Comparison of ENCODE assay signal across 15 cellular contexts in the genomic region with DNA sequence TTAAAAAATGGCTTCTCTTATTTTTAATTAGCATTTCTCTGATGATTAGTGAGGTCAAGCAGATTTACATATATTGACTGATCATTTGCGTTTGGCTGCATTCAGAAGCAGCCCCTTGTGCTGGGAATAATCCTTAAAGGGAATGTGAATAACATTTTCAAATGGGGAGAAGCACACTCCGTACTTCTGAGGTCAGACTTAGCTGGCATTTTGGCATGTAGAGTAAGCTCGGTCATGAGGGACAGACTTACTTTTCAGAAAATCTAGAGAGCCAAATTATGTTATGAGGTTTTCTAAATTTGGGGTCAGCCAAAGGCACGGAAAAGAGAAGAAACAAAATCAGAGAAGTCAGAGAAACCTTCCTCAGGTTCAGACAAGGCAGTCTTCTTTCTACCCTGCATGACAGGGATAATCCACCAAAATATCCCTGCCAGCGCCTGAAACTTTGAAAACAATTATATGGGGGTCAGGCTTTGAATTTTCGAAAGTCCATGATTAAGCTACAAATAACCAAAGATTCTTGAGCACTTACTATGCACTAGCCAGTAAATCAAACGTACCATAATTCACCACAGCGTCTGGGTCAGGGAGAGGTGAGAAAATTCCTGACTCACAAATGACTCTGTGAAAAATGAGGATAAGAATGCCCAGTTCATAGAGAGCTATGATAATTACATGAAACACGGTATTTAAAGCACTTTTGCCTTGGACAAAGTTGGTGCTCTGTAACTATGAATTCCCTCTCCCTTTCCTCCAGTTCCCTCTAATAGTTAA. TPM values are rescaled to one million over a fixed set of nuclear protein-coding genes. Genes with fewer than 3 reads are reported as not detected.
DNase-seq lines count a peak whose midpoint lies in the region; ATAC-seq and TF ChIP-seq lines count a peak whose summit lies in the region.
"Had no signal": no experiment of that assay in that cellular context is flagged by ENCODE, and none has a peak within 500 bp of the region (broad histone marks: within the 10 kb centered on the region; RNA-seq: fewer than 3 reads in every experiment).

No MANE protein-coding gene starts in this region.

- H4K12ac ChIP-seq in trophoblast cell (ENCODE audit: low read depth, low read length), result no peak overlapping the region

- H2BK5ac ChIP-seq in trophoblast cell (ENCODE audit: low read depth, low read length, poor library complexity), result no peak overlapping the region

- H3K79me1 ChIP-seq in trophoblast cell (ENCODE audit: low read length), result peaks cover 2% of the 10 kb centered on the region

- H3K9me3 ChIP-seq in PC-3 (ENCODE audit: low read length) (no peaks in the 10 kb centered on the region), trophoblast cell (ENCODE audit: insufficient read depth, low read depth, low read length) (no peaks in the 10 kb centered on the region)
- H3K9me3 ChIP-seq: body of pancreas, lower lobe of right lung had no signal

- H4K8ac ChIP-seq in trophoblast cell (ENCODE audit: low read depth, low read length), result no peak overlapping the region

- TF ChIP-seq CTCF in PC-3 (conservative IDR thresholded peaks at IDR 0.05; ENCODE audit: low read depth, low read length), result no peak

- H3K27me3 ChIP-seq in PC-3 (ENCODE audit: low read length) (no peaks in the 10 kb centered on the region), trophoblast cell (ENCODE audit: insufficient read depth, low read length) (no peaks in the 10 kb centered on the region)
- H3K27me3 ChIP-seq: body of pancreas, dorsolateral prefrontal cortex had no signal

- CTCF ChIA-PET in PC-3 (lab: Charles Lee), result no interaction called here

- BruUV-seq in PC-3 (replicated peaks; lab: Mats Ljungman, UMichigan), result no TSS peak

- POLR2A ChIA-PET in PC-3 (lab: Charles Lee; ENCODE audit: unreplicated experiment), result no interaction called here

- H3K27ac ChIP-seq in PC-3 (ENCODE audit: low read length) (no peak overlapping the region), epithelial cell of prostate (peak overlapping the region; percentile 34), trophoblast cell (ENCODE audit: low read depth, low read length) (no peak overlapping the region)
- H3K27ac ChIP-seq: body of pancreas, dorsolateral prefrontal cortex, lower lobe of right lung had no signal

- no peak overlapping the region for H3K9ac ChIP-seq in PC-3 (ENCODE audit: low read length)
- no peak overlapping the region for H3K9ac ChIP-seq in trophoblast cell (ENCODE audit: low read length)

- H2BK120ac ChIP-seq in trophoblast cell (ENCODE audit: insufficient read depth, low read length, poor library complexity), result no peak overlapping the region

- no peak overlapping the region for H3K18ac ChIP-seq in trophoblast cell (ENCODE audit: low read length)

- no peaks in the 10 kb centered on the region for H3F3A ChIP-seq in PC-3 (ENCODE audit: low read length, unreplicated experiment)

- intact Hi-C loops in PC-3 (cut with micrococcal nuclease), result no loop called here

- H3K14ac ChIP-seq in trophoblast cell (ENCODE audit: low read length), result no peak overlapping the region

- H3K4me3 ChIP-seq in PC-3 (ENCODE audit: low read length) (no peak overlapping the region), trophoblast cell (ENCODE audit: low read depth, low read length) (no peak overlapping the region)
- H3K4me3 ChIP-seq: body of pancreas, dorsolateral prefrontal cortex, lower lobe of right lung had no signal

- H3K4ac ChIP-seq in trophoblast cell (ENCODE audit: low read depth, low read length), result no peak overlapping the region

- no peak overlapping the region for H2BK12ac ChIP-seq in trophoblast cell (ENCODE audit: low read length)

- H3K4me1 ChIP-seq in PC-3 (ENCODE audit: insufficient read depth, low read length) (peaks cover 62% of the 10 kb centered on the region), trophoblast cell (ENCODE audit: control insufficient read depth in 1 of 2, insufficient read depth in 2 of 2, low read length in 2 of 2) (peaks cover 5 to 6% of the 10 kb centered on the region in 2 experiments)
- H3K4me1 ChIP-seq: body of pancreas had no signal

- H3K36me3 ChIP-seq in PC-3 (ENCODE audit: low read depth, low read length), result no peaks in the 10 kb centered on the region
- no peaks in the 10 kb centered on the region for H3K36me3 ChIP-seq in trophoblast cell (ENCODE audit: control insufficient read depth in 1 of 2, insufficient read depth in 2 of 2, low read length in 2 of 2)
- H3K36me3 ChIP-seq: lower lobe of right lung had no signal

- H4K20me1 ChIP-seq in PC-3 (ENCODE audit: low read length), result no peaks in the 10 kb centered on the region

- no peak overlapping the region for H3K23ac ChIP-seq in trophoblast cell (ENCODE audit: low read length)

- no peaks in the 10 kb centered on the region for H3K9me2 ChIP-seq in PC-3 (replicated peaks; ENCODE audit: low read length)

- ATAC-seq in PC-3, result no peak
- ATAC-seq in GM21786 (IDR thresholded peaks at IDR 0.05; ENCODE audit: unreplicated experiment), result no peak
- no peak for ATAC-seq in GM18873 (IDR thresholded peaks at IDR 0.05; ENCODE audit: low FRiP score, unreplicated experiment)
- ATAC-seq: body of pancreas; lower lobe of right lung; naive thymus-derived CD4-positive, alpha-beta T cell had no signal

- no peak overlapping the region for H2AFZ ChIP-seq in PC-3 (ENCODE audit: low read length)
- no peak overlapping the region for H2AFZ ChIP-seq in trophoblast cell (ENCODE audit: insufficient read depth, low read length, poor library complexity)

- no peak overlapping the region for H4K91ac ChIP-seq in trophoblast cell (ENCODE audit: low read depth, low read length)

- DNase-seq in EL (peak; percentile 81), PC-3 (peak; percentile 19), epithelial cell of prostate (ENCODE audit: low read depth, low spot score) (peak; percentile 43), trophoblast cell (peak; percentile 76 to 90), iPS-NIHi7 (ENCODE audit: extremely low spot score) (no peak)
- no peak for DNase-seq in effector CD4-positive, alpha-beta T cell
- DNase-seq: activated effector memory CD4-positive, alpha-beta T cell treated with anti-CD3 and anti-CD28 coated beads, Interleukin-2, amount 50 U/mL, for 16 hours; body of pancreas; DMS53; dorsolateral prefrontal cortex; GOT3; lower lobe of right lung; naive thymus-derived CD4-positive, alpha-beta T cell had no signal

- no peaks in the 10 kb centered on the region for H3K79me2 ChIP-seq in PC-3 (ENCODE audit: low read length)
- no peaks in the 10 kb centered on the region for H3K79me2 ChIP-seq in trophoblast cell (ENCODE audit: control insufficient read depth, insufficient read depth, low read length, poor library complexity)

- H2AK5ac ChIP-seq in trophoblast cell (ENCODE audit: low read length), result no peak overlapping the region

- H3K4me2 ChIP-seq in PC-3 (ENCODE audit: low read length) (no peak overlapping the region), trophoblast cell (ENCODE audit: low read length) (no peak overlapping the region)

- WGBS in trophoblast cell (ENCODE audit: extremely low coverage, insufficient coverage, insufficient read length), result no CpG with 5 or more reads among the region's 9 CpGs

RNA-seq across cellular contexts. Expression of a gene that starts 44.9 kb away (rescaled TPM):
- total RNA-seq in PC-3 (2014; rRNA removed), result 5.1 and 8.1 TPM in 2 replicates
- polyA plus RNA-seq in trophoblast cell (2013), result 1.3 and 1.6 TPM in 2 replicates

RNA-seq across cellular contexts. Expression of a gene that starts 45.0 kb away (rescaled TPM):
- total RNA-seq in PC-3 (2014; rRNA removed), result 17.5 and 23.8 TPM in 2 replicates
- polyA plus RNA-seq in trophoblast cell (2013), result 19.4 and 21.5 TPM in 2 replicates

Comparison
In these comparisons a context has a peak if more than half of its experiments do, and no peak if none do; other contexts are left out.
1. DNase-seq: peak in EL (single experiment), PC-3 (single experiment), epithelial cell of prostate (single experiment) and trophoblast cell (2 of 2); none in effector CD4-positive, alpha-beta T cell (single experiment) and iPS-NIHi7 (single experiment).